Comparison of ENCODE assay signal across 27 cellular contexts in the genomic region with DNA sequence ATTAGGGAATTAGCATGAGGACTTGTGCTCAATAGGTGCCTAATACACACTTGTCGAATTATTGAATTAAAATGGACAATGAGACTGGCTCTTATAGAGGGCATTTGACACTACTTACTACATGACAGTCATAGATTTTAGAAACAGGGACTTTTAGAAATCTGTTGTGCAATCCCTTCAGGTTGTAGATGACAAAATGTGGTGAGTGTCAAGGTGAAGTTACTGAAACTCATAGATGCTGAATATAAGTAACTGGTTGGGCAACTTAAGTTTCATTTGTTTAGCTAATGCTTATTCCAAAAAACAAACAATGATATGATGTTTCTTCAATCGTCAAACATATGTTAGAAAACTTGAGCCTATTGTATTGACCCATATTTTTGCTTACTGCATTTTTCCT. TPM values are rescaled to one million over a fixed set of nuclear protein-coding genes. Genes with fewer than 3 reads are reported as not detected.
"Had no signal": no experiment of that assay in that cellular context is flagged by ENCODE, and none has a peak within 500 bp of the region (broad histone marks: within the 10 kb centered on the region; RNA-seq: fewer than 3 reads in every experiment).

No MANE protein-coding gene starts in this region.

- H3K4me3 ChIP-seq: coronary artery, dorsolateral prefrontal cortex, esophagus squamous epithelium, gastrocnemius medialis, heart right ventricle, left lung, lower lobe of right lung, mucosa of descending colon had no signal

- H3K4me1 ChIP-seq: esophagus squamous epithelium, gastrocnemius medialis, heart right ventricle, left lung, lower lobe of right lung had no signal

- DNase-seq: dermis blood vessel endothelial cell; dorsolateral prefrontal cortex; effector CD4-positive, alpha-beta T cell; effector memory CD4-positive, alpha-beta T cell; esophagus squamous epithelium; foreskin fibroblast; foreskin melanocyte; gastrocnemius medialis; glutamatergic neuron; head of caudate nucleus; heart right ventricle; hippocampal formation; left cardiac atrium; left lung; left ventricle myocardium superior; lower lobe of right lung; mesenchymal stem cell; mucosa of descending colon; naive B cell had no signal

- H3K36me3 ChIP-seq: esophagus squamous epithelium, gastrocnemius medialis, heart right ventricle, left lung, lower lobe of right lung had no signal

- H3K9me3 ChIP-seq: gastrocnemius medialis, lower lobe of right lung had no signal

- H3K27ac ChIP-seq: coronary artery, dorsolateral prefrontal cortex, esophagus squamous epithelium, gastrocnemius medialis, heart right ventricle, left lung, lower lobe of right lung had no signal

- ATAC-seq: gastrocnemius medialis, heart right ventricle, left cardiac atrium, left lung, left ventricle myocardium superior, lower lobe of right lung, mucosa of descending colon had no signal

- H3K27me3 ChIP-seq: left lung had no signal

- FAIRE-seq: colon, islet of Langerhans, keratinocyte had no signal

RNA-seq across cellular contexts. Expression of gene RBP5, which starts 47.9 kb away (rescaled TPM):
- total RNA-seq: dermis blood vessel endothelial cell, epithelial cell of proximal tubule, gastrocnemius medialis, kidney epithelial cell, lung microvascular endothelial cell, myocyte had no signal
- polyA plus RNA-seq: keratinocyte had no signal
